In genomic region chr4:61572160-61572559, GRCh38 we compare ENCODE assay signal across 1 cellular context.
TF ChIP-seq lines count a peak whose summit lies in the region.

No MANE protein-coding gene starts in this region.

TF ChIP-seq in HepG2, 621 proteins besides CTCF, POLR2A, EP300 and RAD21 (continued from another document):
- TF ChIP-seq ZBTB40 (IDR thresholded peaks at IDR 0.05), result no peak
- TF ChIP-seq ZBTB40 (CRISPR knock-in tag; IDR thresholded peaks at IDR 0.05), result no peak
- TF ChIP-seq ZNF703 (CRISPR knock-in tag; IDR thresholded peaks at IDR 0.05; ENCODE audit: borderline replicate concordance), result no peak
- no peak for TF ChIP-seq BRF2 (CRISPR knock-in tag; IDR thresholded peaks at IDR 0.05)
- TF ChIP-seq SIN3B (IDR thresholded peaks at IDR 0.05; ENCODE audit: low read length), result no peak
- no peak for TF ChIP-seq ETS1 (CRISPR knock-in tag; IDR thresholded peaks at IDR 0.05)
